17 cellular contexts compared by ENCODE assay signal in the genomic region with DNA sequence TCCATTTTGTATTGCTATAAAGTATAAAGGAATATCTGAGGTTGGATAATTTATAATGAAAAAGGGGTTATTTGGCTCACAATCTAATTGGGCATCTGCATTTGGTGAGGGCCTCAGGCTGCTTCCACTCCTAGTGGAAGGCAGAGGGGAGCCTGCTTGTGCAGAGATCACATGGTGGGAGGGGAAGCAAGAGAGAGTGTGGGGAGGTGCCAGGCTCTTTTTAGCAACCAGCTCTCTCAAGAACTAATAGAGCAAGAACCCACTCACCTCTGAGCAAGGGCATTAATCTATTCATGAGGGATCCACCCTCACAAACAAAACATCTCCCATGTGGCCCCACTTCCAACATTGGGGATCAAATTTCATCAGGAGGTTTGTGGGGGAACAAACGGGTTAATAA.
"Had no signal": no experiment of that assay in that cellular context is flagged by ENCODE, and none has a peak within 500 bp of the region (broad histone marks: within the 10 kb centered on the region; RNA-seq: fewer than 3 reads in every experiment).

No MANE protein-coding gene starts in this region.

- H3K4me3 Mint-ChIP-seq: activated CD8-positive, alpha-beta T cell treated with anti-CD3 and anti-CD28 coated beads for 36 hours; activated naive CD4-positive, alpha-beta T cell treated with anti-CD3 and anti-CD28 coated beads for 36 hours; natural killer cell treated with Interleukin-12 subunit alpha and Interleukin-12 subunit beta and Interleukin-15 and Interleukin-18, amount 100 ng/mL, for 72 hours; stimulated activated naive CD8-positive, alpha-beta T cell treated with anti-CD3 and anti-CD28 coated beads, Interleukin-15, Interleukin-2, amounts not matched to agents 100 ng/mL and 50 ng/mL, for 24 hours; type B pancreatic cell; WTC11 had no signal

- H3K9me3 ChIP-seq: adrenal gland, esophagus squamous epithelium, right lobe of liver had no signal

- ATAC-seq: activated CD8-positive, alpha-beta T cell treated with anti-CD3 and anti-CD28 coated beads for 36 hours; natural killer cell treated with Interleukin-12 subunit alpha and Interleukin-12 subunit beta and Interleukin-15 and Interleukin-18, amount 100 ng/mL, for 72 hours; right lobe of liver; WTC11 had no signal

- H3K4me1 ChIP-seq: right lobe of liver had no signal

- H3K27me3 Mint-ChIP-seq: activated CD8-positive, alpha-beta T cell treated with anti-CD3 and anti-CD28 coated beads for 36 hours; natural killer cell treated with Interleukin-12 subunit alpha and Interleukin-12 subunit beta and Interleukin-15 and Interleukin-18, amount 100 ng/mL, for 72 hours; progenitor cell of endocrine pancreas; stimulated activated naive CD8-positive, alpha-beta T cell treated with anti-CD3 and anti-CD28 coated beads, Interleukin-15, Interleukin-2, amounts not matched to agents 100 ng/mL and 50 ng/mL, for 24 hours; type B pancreatic cell had no signal

- H3K27me3 ChIP-seq: adrenal gland, esophagus squamous epithelium, right lobe of liver had no signal

- DNase-seq: activated CD4-positive, alpha-beta T cell treated with anti-CD3 and anti-CD28 coated beads for 4 hours; activated CD8-positive, alpha-beta memory T cell treated with anti-CD3 and anti-CD28 coated beads, Interleukin-2, amount 50 U/mL, for 4 hours; activated CD8-positive, alpha-beta T cell treated with anti-CD3 and anti-CD28 coated beads for 36 hours; activated naive CD4-positive, alpha-beta T cell treated with anti-CD3 and anti-CD28 coated beads for 36 hours; esophagus squamous epithelium; kidney glomerular epithelial cell; mesendoderm; nucleus accumbens had no signal

- H3K27ac Mint-ChIP-seq: activated CD8-positive, alpha-beta T cell treated with anti-CD3 and anti-CD28 coated beads for 36 hours; activated naive CD4-positive, alpha-beta T cell treated with anti-CD3 and anti-CD28 coated beads for 36 hours; activated T-helper 2 cell treated with anti-CD3 and anti-CD28 coated beads, Interferon-gamma antibody, Interleukin-2, Interleukin-4, amounts not matched to agents 10 μg/mL and 5 μg/mL and 100 μg/mL, durations not matched to agents 14 hours and 24 hours and 36 hours; progenitor cell of endocrine pancreas; stimulated activated naive CD8-positive, alpha-beta T cell treated with anti-CD3 and anti-CD28 coated beads, Interleukin-15, Interleukin-2, amounts not matched to agents 100 ng/mL and 50 ng/mL, for 24 hours; type B pancreatic cell; WTC11 had no signal

- H3K4me1 Mint-ChIP-seq: WTC11 had no signal

- H3K9me3 Mint-ChIP-seq: activated CD8-positive, alpha-beta T cell treated with anti-CD3 and anti-CD28 coated beads for 36 hours; activated naive CD4-positive, alpha-beta T cell treated with anti-CD3 and anti-CD28 coated beads for 36 hours; activated T-helper 2 cell treated with anti-CD3 and anti-CD28 coated beads, Interferon-gamma antibody, Interleukin-2, Interleukin-4, amounts not matched to agents 10 μg/mL and 5 μg/mL and 100 μg/mL, durations not matched to agents 14 hours and 24 hours and 36 hours; natural killer cell treated with Interleukin-12 subunit alpha and Interleukin-12 subunit beta and Interleukin-15 and Interleukin-18, amount 100 ng/mL, for 72 hours; stimulated activated naive CD8-positive, alpha-beta T cell treated with anti-CD3 and anti-CD28 coated beads, Interleukin-15, Interleukin-2, amounts not matched to agents 100 ng/mL and 50 ng/mL, for 24 hours; type B pancreatic cell; WTC11 had no signal

- H3K27ac ChIP-seq: adrenal gland, esophagus squamous epithelium, right lobe of liver had no signal

- H3K4me3 ChIP-seq: adrenal gland, esophagus squamous epithelium, right lobe of liver, smooth muscle cell had no signal
